ENCODE assay signal across 1 cellular context in genomic region chr22:20205964-20206708, GRCh38.
TF ChIP-seq lines count a peak whose summit lies in the region.

No MANE protein-coding gene starts in this region.

TF ChIP-seq in GM12878, 131 proteins besides CTCF, POLR2A, EP300 and RAD21 (continued from another document and continues in another):
- TF ChIP-seq NFYA (IDR thresholded peaks at IDR 0.05; ENCODE audit: borderline replicate concordance, low read depth, low read length) (no peak), REST (IDR thresholded peaks at IDR 0.05; ENCODE audit: low read depth, low read length) (no peak), IKZF2 (IDR thresholded peaks at IDR 0.05) (no peak; a peak in 1 of 4 replicates), CREB1 (IDR thresholded peaks at IDR 0.05; ENCODE audit: low read depth) (peak; percentile 70), CREM (IDR thresholded peaks at IDR 0.05; ENCODE audit: low read depth) (0 out of 2 replicates have a peak, but pooled peaks have one; percentile 15), MYC (IDR thresholded peaks at IDR 0.05; ENCODE audit: insufficient read depth, insufficient read length, insufficient replicate concordance, low read length, severe bottlenecking) (no peak), NR2F1 (conservative IDR thresholded peaks at IDR 0.05) (no peak), NFXL1 (IDR thresholded peaks at IDR 0.05; ENCODE audit: borderline replicate concordance) (no peak), CBX3 (IDR thresholded peaks at IDR 0.05; ENCODE audit: borderline replicate concordance, low read depth) (no peak), RBBP5 (conservative IDR thresholded peaks at IDR 0.05) (no peak), USF2 (IDR thresholded peaks at IDR 0.05; ENCODE audit: borderline replicate concordance, low read depth, low read length) (no peak), ZZZ3 (IDR thresholded peaks at IDR 0.05; ENCODE audit: control insufficient read depth, insufficient read length, low read depth) (no peak), ZBTB40 (IDR thresholded peaks at IDR 0.05; ENCODE audit: borderline replicate concordance) (peak; percentile 77; the same call in 1 of the 2 replicates), CEBPB (IDR thresholded peaks at IDR 0.05; ENCODE audit: borderline replicate concordance in 1 of 2, low read depth in 2 of 2, low read length in 2 of 2) (no peak), MYB (IDR thresholded peaks at IDR 0.05; ENCODE audit: borderline replicate concordance, low read depth, low read length) (no peak), E2F8 (IDR thresholded peaks at IDR 0.05; ENCODE audit: low read depth, partially characterized antibody) (no peak), SPI1 (IDR thresholded peaks at IDR 0.05; ENCODE audit: borderline replicate concordance, insufficient read depth, low read depth, low read length) (peak; percentile 77), PAX5 (IDR thresholded peaks at IDR 0.05; ENCODE audit: borderline replicate concordance, low read depth, low read length) (no peak), JUNB (IDR thresholded peaks at IDR 0.05) (no peak), HDAC6 (IDR thresholded peaks at IDR 0.05; ENCODE audit: unreplicated experiment) (no peak), SREBF1 (IDR thresholded peaks at IDR 0.05; ENCODE audit: low read length) (no peak), POLR2AphosphoS2 (IDR thresholded peaks at IDR 0.05; ENCODE audit: low read depth, low read length) (no peak), RCOR1 (conservative IDR thresholded peaks at IDR 0.05; ENCODE audit: low read depth, low read length) (no peak), SMAD5 (IDR thresholded peaks at IDR 0.05; ENCODE audit: low read depth) (no peak), BHLHE40 (IDR thresholded peaks at IDR 0.05; ENCODE audit: borderline replicate concordance in 1 of 2, low read depth in 2 of 2, low read length in 1 of 2) (no peak), SP1 (IDR thresholded peaks at IDR 0.05; ENCODE audit: low read depth, low read length) (peak; percentile 65), IKZF1 (conservative IDR thresholded peaks at IDR 0.05) (0 out of 2 replicates have a peak, but pooled peaks have one; percentile 21), MEF2A (IDR thresholded peaks at IDR 0.05; ENCODE audit: insufficient read depth, low read depth, low read length) (no peak), EZH2 (IDR thresholded peaks at IDR 0.05; ENCODE audit: borderline replicate concordance, control insufficient read depth, low read depth, low read length) (no peak), SIX5 (IDR thresholded peaks at IDR 0.05; ENCODE audit: low read depth, low read length, severe bottlenecking) (no peak), TARDBP (IDR thresholded peaks at IDR 0.05; ENCODE audit: borderline replicate concordance) (no peak), RUNX3 (IDR thresholded peaks at IDR 0.05; ENCODE audit: low read length) (no peak), PBX3 (IDR thresholded peaks at IDR 0.05; ENCODE audit: insufficient replicate concordance, low read depth, low read length) (no peak), YY1 (IDR thresholded peaks at IDR 0.05; ENCODE audit: low read depth, low read length) (no peak), BCLAF1 (IDR thresholded peaks at IDR 0.05) (no peak), POU2F2 (IDR thresholded peaks at IDR 0.05; ENCODE audit: borderline replicate concordance, low read depth, low read length) (no peak), E4F1 (IDR thresholded peaks at IDR 0.05; ENCODE audit: borderline replicate concordance, partially characterized antibody) (peak; percentile 43), JUND (IDR thresholded peaks at IDR 0.05; ENCODE audit: low read depth, low read length) (no peak), PML (IDR thresholded peaks at IDR 0.05; ENCODE audit: low read length) (no peak), IRF3 (IDR thresholded peaks at IDR 0.05) (no peak)
